19 cellular contexts compared by ENCODE assay signal in genomic region chr1:230870916-230871315, GRCh38.
"Had no signal": no experiment of that assay in that cellular context is flagged by ENCODE, and none has a peak within 500 bp of the region (broad histone marks: within the 10 kb centered on the region; RNA-seq: fewer than 3 reads in every experiment).

No MANE protein-coding gene starts in this region.

- H3K9me3 Mint-ChIP-seq: natural killer cell treated with Interleukin-12 subunit alpha and Interleukin-12 subunit beta and Interleukin-15 and Interleukin-18, amount 100 ng/mL, for 72 hours; stimulated activated memory B cell treated with anti-CD40 and anti-IgM and Interleukin-4, amounts not matched to agents 10 μg/mL and 1 μg/mL and 100 μg/mL, for 72 hours; stimulated activated naive CD8-positive, alpha-beta T cell treated with anti-CD3 and anti-CD28 coated beads, Interleukin-15, Interleukin-2, amounts not matched to agents 100 ng/mL and 50 ng/mL, for 24 hours had no signal

- H3K4me2 ChIP-seq: hepatocyte had no signal

- H3K27ac Mint-ChIP-seq: natural killer cell treated with Interleukin-12 subunit alpha and Interleukin-12 subunit beta and Interleukin-15 and Interleukin-18, amount 100 ng/mL, for 72 hours; stimulated activated memory B cell treated with anti-CD40 and anti-IgM and Interleukin-4, amounts not matched to agents 10 μg/mL and 1 μg/mL and 100 μg/mL, for 72 hours; stimulated activated naive CD8-positive, alpha-beta T cell treated with anti-CD3 and anti-CD28 coated beads, Interleukin-15, Interleukin-2, amounts not matched to agents 100 ng/mL and 50 ng/mL, for 24 hours had no signal

- H3K27me3 ChIP-seq: colonic mucosa, hepatocyte, transverse colon had no signal

- H3K4me3 Mint-ChIP-seq: natural killer cell treated with Interleukin-12 subunit alpha and Interleukin-12 subunit beta and Interleukin-15 and Interleukin-18, amount 100 ng/mL, for 72 hours; stimulated activated memory B cell treated with anti-CD40 and anti-IgM and Interleukin-4, amounts not matched to agents 10 μg/mL and 1 μg/mL and 100 μg/mL, for 72 hours; stimulated activated naive CD8-positive, alpha-beta T cell treated with anti-CD3 and anti-CD28 coated beads, Interleukin-15, Interleukin-2, amounts not matched to agents 100 ng/mL and 50 ng/mL, for 24 hours had no signal

- ATAC-seq: left cardiac atrium; natural killer cell treated with Interleukin-12 subunit alpha and Interleukin-12 subunit beta and Interleukin-15 and Interleukin-18, amount 100 ng/mL, for 72 hours; sciatic nerve; stimulated activated memory B cell treated with anti-CD40 and anti-IgM and Interleukin-4, amounts not matched to agents 10 μg/mL and 1 μg/mL and 100 μg/mL, for 72 hours had no signal

- H3K36me3 Mint-ChIP-seq: natural killer cell treated with Interleukin-12 subunit alpha and Interleukin-12 subunit beta and Interleukin-15 and Interleukin-18, amount 100 ng/mL, for 72 hours; stimulated activated memory B cell treated with anti-CD40 and anti-IgM and Interleukin-4, amounts not matched to agents 10 μg/mL and 1 μg/mL and 100 μg/mL, for 72 hours had no signal

- H3K9me3 ChIP-seq: colonic mucosa, left ventricle myocardium inferior, spleen, transverse colon had no signal

- H3K4me3 ChIP-seq: colonic mucosa, hepatocyte, left ventricle myocardium inferior, lung, spleen, transverse colon had no signal

- H3K27ac ChIP-seq: colonic mucosa, hepatocyte, spleen, transverse colon had no signal

- H3K36me3 ChIP-seq: colonic mucosa, left ventricle myocardium inferior, spleen, transverse colon had no signal

- H2AFZ ChIP-seq: hepatocyte had no signal

- DNase-seq: cerebellar nuclear complex; colonic mucosa; effector CD8-positive, alpha-beta T cell; foreskin melanocyte; head of caudate nucleus; kidney; left cardiac atrium; left ventricle myocardium inferior; spleen; stimulated activated CD4-positive, alpha-beta T cell treated with anti-CD3 and anti-CD28 coated beads, Interleukin-15, amount 100 ng/mL, for 24 hours; stimulated activated CD4-positive, alpha-beta T cell treated with anti-CD3 and anti-CD28 coated beads, Interleukin-1b, Interleukin-23, amount 100 ng/mL, for 48 hours; stimulated activated CD4-positive, alpha-beta T cell treated with anti-CD3 and anti-CD28 coated beads, Interleukin-4, amount 100 ng/mL, for 24 hours; transverse colon had no signal
